1 cellular context compared by ENCODE assay signal in the genomic region with DNA sequence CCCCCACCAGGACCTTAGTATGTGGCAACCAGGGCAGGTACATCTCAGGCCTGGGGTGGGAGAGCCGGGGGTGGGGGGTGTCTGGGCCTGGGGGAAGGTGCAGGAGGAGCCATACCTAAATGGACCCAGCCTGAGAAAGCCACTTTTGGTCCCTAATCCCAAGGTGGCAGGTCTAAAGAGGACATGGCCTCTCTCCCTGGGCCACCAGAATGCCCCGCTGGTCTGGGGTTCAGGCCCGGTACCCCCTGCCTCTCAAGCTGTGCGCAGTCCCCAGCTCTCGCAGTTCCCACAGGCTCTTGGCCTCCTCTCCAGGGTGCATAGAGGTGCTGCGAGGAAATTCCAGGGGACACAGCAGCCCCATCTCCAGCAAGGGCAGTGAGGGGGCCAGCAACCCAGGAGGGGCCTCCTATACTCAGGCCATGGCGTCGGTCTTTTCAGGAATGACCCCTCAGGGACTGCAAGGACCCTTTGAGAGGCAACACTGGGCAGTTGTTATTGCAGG.
TF ChIP-seq lines count a peak whose summit lies in the region.

No MANE protein-coding gene starts in this region.

TF ChIP-seq in IMR-90, 13 proteins besides CTCF, POLR2A, EP300 and RAD21:
- TF ChIP-seq MXI1 (IDR thresholded peaks at IDR 0.05; ENCODE audit: borderline replicate concordance, low read depth, low read length) (no peak), SMC3 (IDR thresholded peaks at IDR 0.05; ENCODE audit: low read depth, low read length) (no peak), RFX5 (IDR thresholded peaks at IDR 0.05; ENCODE audit: low read depth, low read length) (no peak), NFE2L2 (IDR thresholded peaks at IDR 0.05; ENCODE audit: low read depth, low read length) (no peak)
